18 cellular contexts compared by ENCODE assay signal in genomic region chr4:184439386-184439785, GRCh38. TPM values are rescaled to one million over a fixed set of nuclear protein-coding genes. Genes with fewer than 3 reads are reported as not detected.
DNase-seq lines count a peak whose midpoint lies in the region; ATAC-seq and TF ChIP-seq lines count a peak whose summit lies in the region.
"Had no signal": no experiment of that assay in that cellular context is flagged by ENCODE, and none has a peak within 500 bp of the region (broad histone marks: within the 10 kb centered on the region; RNA-seq: fewer than 3 reads in every experiment).

No MANE protein-coding gene starts in this region.

- H2AK5ac ChIP-seq in mesenchymal stem cell (ENCODE audit: low read length, severe bottlenecking): no peak overlapping the region

- H3K18ac ChIP-seq in mesenchymal stem cell (ENCODE audit: low read depth in 1 of 2, low read length in 2 of 2): no peak overlapping the region

- H4K8ac ChIP-seq in mesenchymal stem cell (ENCODE audit: low read length): no peak overlapping the region

- H2BK120ac ChIP-seq in mesenchymal stem cell (ENCODE audit: low read depth, low read length): no peak overlapping the region

- ATAC-seq in psoas muscle: no peak
- ATAC-seq in stimulated activated effector memory CD8-positive, alpha-beta T cell treated with anti-CD3 and anti-CD28 coated beads, Interleukin-12 subunit alpha, Interleukin-12 subunit beta, amount 100 ng/mL, for 72 hours: no peak
- no peak for ATAC-seq in left ventricle myocardium superior

- H3K4me1 ChIP-seq in Caco-2 (0 out of 2 replicates have a peak, but pooled peaks cover 6% of the 10 kb centered on the region), mesenchymal stem cell (ENCODE audit: control insufficient read depth, insufficient read depth, low read depth, low read length) (peaks cover 21% of the 10 kb centered on the region), psoas muscle (peaks cover 78% of the 10 kb centered on the region)
- H3K4me1 ChIP-seq: BE2C had no signal

- no peak overlapping the region for H3K4me3 Mint-ChIP-seq in Caco-2 (ENCODE audit: unreplicated experiment)
- no peak overlapping the region for H3K4me3 Mint-ChIP-seq in dendritic cell treated with granulocyte-macrophage colony-stimulating factor and Interleukin-4, amounts not matched to agents 40 ng/mL and 50 ng/mL, for 4 days
- no peak overlapping the region for H3K4me3 Mint-ChIP-seq in stimulated activated effector memory CD8-positive, alpha-beta T cell treated with anti-CD3 and anti-CD28 coated beads, Interleukin-12 subunit alpha, Interleukin-12 subunit beta, amount 100 ng/mL, for 72 hours
- H3K4me3 Mint-ChIP-seq: CD14-positive monocyte had no signal

- H3K14ac ChIP-seq in mesenchymal stem cell (ENCODE audit: low read length in 2 of 2): no peak overlapping the region

- H3K27me3 ChIP-seq in Caco-2 (replicated peaks; ENCODE audit: control insufficient read depth, insufficient read depth, low read length) (no peaks in the 10 kb centered on the region), mesenchymal stem cell (ENCODE audit: control insufficient read depth in 1 of 2, insufficient read depth in 1 of 2, low read length in 2 of 2) (no peaks in the 10 kb centered on the region), psoas muscle (ENCODE audit: insufficient read depth in 3 of 3, low read length in 2 of 3) (no peaks in the 10 kb centered on the region)
- H3K27me3 ChIP-seq: BE2C had no signal

- H2BK5ac ChIP-seq in mesenchymal stem cell (ENCODE audit: low read depth, low read length, poor library complexity, severe bottlenecking): no peak overlapping the region

- no peak overlapping the region for H3K27ac ChIP-seq in mesenchymal stem cell (ENCODE audit: low read length, poor library complexity, severe bottlenecking)
- H3K27ac ChIP-seq in psoas muscle: peak overlapping the region; percentile 13
- no peak overlapping the region for H3K27ac ChIP-seq in RWPE1
- H3K27ac ChIP-seq: PC-9 had no signal

- H3K9me3 ChIP-seq in Caco-2 (no peaks in the 10 kb centered on the region), mesenchymal stem cell (ENCODE audit: control insufficient read depth, low read length) (no peaks in the 10 kb centered on the region), psoas muscle (no peaks in the 10 kb centered on the region)
- H3K9me3 ChIP-seq: BE2C had no signal

- H3K27me3 Mint-ChIP-seq in Caco-2 (ENCODE audit: insufficient read depth, unreplicated experiment): no peaks in the 10 kb centered on the region
- no peaks in the 10 kb centered on the region for H3K27me3 Mint-ChIP-seq in dendritic cell treated with granulocyte-macrophage colony-stimulating factor and Interleukin-4, amounts not matched to agents 40 ng/mL and 50 ng/mL, for 4 days

- H3K4me3 ChIP-seq in Caco-2 (ENCODE audit: low read depth, low read length) (no peak overlapping the region), mesenchymal stem cell (ENCODE audit: insufficient read depth in 1 of 2, low read depth in 1 of 2, low read length in 2 of 2) (peak overlapping the region in 1 of 2 experiments; percentile 58), psoas muscle (no peak overlapping the region)
- H3K4me3 ChIP-seq: PC-9 had no signal

- 90% methylated on average over 3 of the region's 4 CpGs for WGBS in mesenchymal stem cell
- 80 to 87% (median 84%) methylated on average over 4 of the region's 4 CpGs for WGBS in psoas muscle, 3 donors

- no peak overlapping the region for H3K4me2 ChIP-seq in mesenchymal stem cell (ENCODE audit: low read length, poor library complexity, severe bottlenecking)
- H3K4me2 ChIP-seq: PC-9 had no signal

- H3K9me3 Mint-ChIP-seq in Caco-2 (ENCODE audit: unreplicated experiment): no peaks in the 10 kb centered on the region
- H3K9me3 Mint-ChIP-seq in dendritic cell treated with granulocyte-macrophage colony-stimulating factor and Interleukin-4, amounts not matched to agents 40 ng/mL and 50 ng/mL, for 4 days: no peaks in the 10 kb centered on the region
- no peaks in the 10 kb centered on the region for H3K9me3 Mint-ChIP-seq in stimulated activated effector memory CD8-positive, alpha-beta T cell treated with anti-CD3 and anti-CD28 coated beads, Interleukin-12 subunit alpha, Interleukin-12 subunit beta, amount 100 ng/mL, for 72 hours
- H3K9me3 Mint-ChIP-seq: CD14-positive monocyte had no signal

- H3K79me1 ChIP-seq in mesenchymal stem cell (replicated peaks; ENCODE audit: low read length, poor library complexity, severe bottlenecking): peaks cover 43% of the 10 kb centered on the region

- CTCF ChIA-PET in Caco-2 (lab: Charles Lee): no interaction called here
- CTCF ChIA-PET in RWPE1 (lab: Yijun Ruan, JAX): no interaction called here

- no peak overlapping the region for H3K4ac ChIP-seq in mesenchymal stem cell (ENCODE audit: low read depth in 1 of 2, low read length in 2 of 2)

- DNase-seq in Caco-2: no peak
- DNase-seq in mesenchymal stem cell: no peak
- no peak for DNase-seq in psoas muscle
- no peak for DNase-seq in NCI-H187 (lab: John Stamatoyannopoulos, UW)
- DNase-seq in stimulated activated effector memory CD8-positive, alpha-beta T cell treated with anti-CD3 and anti-CD28 coated beads, Interleukin-12 subunit alpha, Interleukin-12 subunit beta, amount 100 ng/mL, for 72 hours (ENCODE audit: low spot score in 2 of 2): no peak
- DNase-seq in RWPE1 (ENCODE audit: low spot score): no peak
- no peak for DNase-seq in left ventricle myocardium superior
- DNase-seq: BE2C, HCEC 1CT, NCI-H1048, NCI-H1417, NCI-H1694, NCI-H2081, NCI-H2227 treated with DMSO at 0.1 percent for 48 hours, PC-9, Right ventricle myocardium superior had no signal

- POLR2A ChIA-PET in Caco-2 (lab: Charles Lee) (no interaction called here), RWPE1 (lab: Yijun Ruan, JAX; ENCODE audit: low non-redundant PET) (no interaction called here)

- H3K36me3 Mint-ChIP-seq in Caco-2 (ENCODE audit: insufficient read depth, unreplicated experiment): no peaks in the 10 kb centered on the region
- peaks cover 38% of the 10 kb centered on the region for H3K36me3 Mint-ChIP-seq in dendritic cell treated with granulocyte-macrophage colony-stimulating factor and Interleukin-4, amounts not matched to agents 40 ng/mL and 50 ng/mL, for 4 days (ENCODE audit: low read depth)
- H3K36me3 Mint-ChIP-seq in stimulated activated effector memory CD8-positive, alpha-beta T cell treated with anti-CD3 and anti-CD28 coated beads, Interleukin-12 subunit alpha, Interleukin-12 subunit beta, amount 100 ng/mL, for 72 hours: peaks cover 11% of the 10 kb centered on the region

- H3K36me3 ChIP-seq in Caco-2 (ENCODE audit: control insufficient read depth, insufficient read depth, low read length): no peaks in the 10 kb centered on the region
- peaks cover 0 to 9% of the 10 kb centered on the region in 2 experiments for H3K36me3 ChIP-seq in mesenchymal stem cell (ENCODE audit: control insufficient read depth in 1 of 2, insufficient read depth in 2 of 2, low read depth in 1 of 2, low read length in 2 of 2)
- H3K36me3 ChIP-seq in psoas muscle (ENCODE audit: insufficient read depth in 1 of 2, low read depth in 1 of 2): no peaks in the 10 kb centered on the region
- H3K36me3 ChIP-seq: BE2C had no signal

- H4K91ac ChIP-seq in mesenchymal stem cell (ENCODE audit: low read length): no peak overlapping the region

- no peak for TF ChIP-seq CTCF in Caco-2 (IDR thresholded peaks at IDR 0.05; ENCODE audit: insufficient read depth in 1 of 2, low read depth in 1 of 2, low read length in 1 of 2, severe bottlenecking in 1 of 2, unreplicated experiment in 1 of 2)
- TF ChIP-seq CTCF in psoas muscle (IDR thresholded peaks at IDR 0.05): no peak
- no peak for TF ChIP-seq CTCF in RWPE1 (conservative IDR thresholded peaks at IDR 0.05; ENCODE audit: low read depth)

- no TSS peak for BruUV-seq in Caco-2 (replicated peaks; lab: Mats Ljungman, UMichigan)

- H3K9ac ChIP-seq in mesenchymal stem cell (ENCODE audit: low read length): peak overlapping the region; percentile 73

- H3K23ac ChIP-seq in mesenchymal stem cell (ENCODE audit: low read length in 2 of 2): no peak overlapping the region

- H2BK15ac ChIP-seq in mesenchymal stem cell (ENCODE audit: low read depth, poor library complexity, severe bottlenecking): no peak overlapping the region

- peak overlapping the region; percentile 4 for H3K27ac Mint-ChIP-seq in Caco-2 (ENCODE audit: unreplicated experiment)
- peak overlapping the region; percentile 35 for H3K27ac Mint-ChIP-seq in dendritic cell treated with granulocyte-macrophage colony-stimulating factor and Interleukin-4, amounts not matched to agents 40 ng/mL and 50 ng/mL, for 4 days
- H3K27ac Mint-ChIP-seq in stimulated activated effector memory CD8-positive, alpha-beta T cell treated with anti-CD3 and anti-CD28 coated beads, Interleukin-12 subunit alpha, Interleukin-12 subunit beta, amount 100 ng/mL, for 72 hours: no peak overlapping the region

- H2BK12ac ChIP-seq in mesenchymal stem cell (ENCODE audit: low read length in 2 of 2): no peak overlapping the region

- intact Hi-C loops in Caco-2 (cut with micrococcal nuclease; ENCODE audit: unreplicated experiment): no loop called here
- intact Hi-C loops in dendritic cell treated with granulocyte-macrophage colony-stimulating factor and Interleukin-4, amounts not matched to agents 40 ng/mL and 50 ng/mL, for 4 days (cut with micrococcal nuclease): loop anchor here (5.0 kb wide), 1 partner anchor 33 kb away; the partner anchor contains the start of gene IRF2
- intact Hi-C loops in psoas muscle (cut with DNase I): no loop called here
- intact Hi-C loops in left ventricle myocardium superior (cut with micrococcal nuclease): no loop called here

- H3K4me1 Mint-ChIP-seq in Caco-2 (ENCODE audit: low read depth, unreplicated experiment): peaks cover 20% of the 10 kb centered on the region
- peaks cover 62% of the 10 kb centered on the region for H3K4me1 Mint-ChIP-seq in dendritic cell treated with granulocyte-macrophage colony-stimulating factor and Interleukin-4, amounts not matched to agents 40 ng/mL and 50 ng/mL, for 4 days (ENCODE audit: low read depth)
- H3K4me1 Mint-ChIP-seq in stimulated activated effector memory CD8-positive, alpha-beta T cell treated with anti-CD3 and anti-CD28 coated beads, Interleukin-12 subunit alpha, Interleukin-12 subunit beta, amount 100 ng/mL, for 72 hours: peaks cover 72% of the 10 kb centered on the region

- H2AFZ ChIP-seq in mesenchymal stem cell (ENCODE audit: low read depth, low read length): no peak overlapping the region
- H2AFZ ChIP-seq: PC-9 had no signal

RNA-seq across cellular contexts. Expression of gene IRF2, which starts 35.0 kb away (rescaled TPM):
- total RNA-seq in Caco-2 (2022) (9.2 and 11.5 TPM in 2 replicates), psoas muscle (10 to 100 TPM; 14.6 to 23.4 (median 16.3) TPM), left ventricle myocardium superior (33.0 TPM)
- 30.5 TPM for polyA plus RNA-seq in mesenchymal stem cell (2013, experiment 1 of 2)
- polyA plus RNA-seq in mesenchymal stem cell (2013, experiment 2 of 2): 30.8 TPM
- polyA plus RNA-seq in psoas muscle: 10 to 100 TPM in 2 of 3 donors, 1 to 10 TPM in 1; 6.7 to 28.9 (median 21.1) TPM
